ENCODE assay signal across 26 cellular contexts in genomic region chr18:75363446-75364225, GRCh38.
"Had no signal": no experiment of that assay in that cellular context is flagged by ENCODE, and none has a peak within 500 bp of the region (broad histone marks: within the 10 kb centered on the region; RNA-seq: fewer than 3 reads in every experiment).

No MANE protein-coding gene starts in this region.

- H3K36me3 ChIP-seq: heart left ventricle, neutrophil, right atrium auricular region, suprapubic skin, tibial artery had no signal

- H3K27ac ChIP-seq: dorsolateral prefrontal cortex, heart left ventricle, neutrophil, parathyroid adenoma, psoas muscle, right atrium auricular region, suprapubic skin, tibial artery had no signal

- H3K4me3 Mint-ChIP-seq: activated CD4-positive, alpha-beta T cell treated with anti-CD3 and anti-CD28 coated beads for 36 hours; activated CD8-positive, alpha-beta memory T cell treated with anti-CD3 and anti-CD28 coated beads, Interleukin-2, amount 10 ng/mL, durations not matched to agents 7 days and 5 days; activated CD8-positive, alpha-beta T cell treated with anti-CD3 and anti-CD28 coated beads, Interleukin-2, amount 10 ng/mL, durations not matched to agents 7 days and 5 days; activated naive CD4-positive, alpha-beta T cell treated with anti-CD3 and anti-CD28 coated beads, Interleukin-2, amount 50 U/mL, for 24 hours; activated naive CD8-positive, alpha-beta T cell treated with anti-CD3 and anti-CD28 coated beads, Interleukin-2, amount 50 U/mL, for 24 hours; activated T-cell treated with anti-CD3 and anti-CD28 coated beads, Interleukin-2, amount 50 U/mL, for 72 hours; effector memory CD8-positive, alpha-beta T cell; mesothelial cell of epicardium; naive B cell; nephron progenitor cell; T-cell; T-helper 2 cell treated with Interferon-gamma antibody and Interleukin-4, amounts not matched to agents 5 μg/mL and 100 μg/mL, for 36 hours had no signal

- H2AFZ ChIP-seq: parathyroid adenoma had no signal

- H3K27me3 Mint-ChIP-seq: activated CD8-positive, alpha-beta memory T cell treated with anti-CD3 and anti-CD28 coated beads, Interleukin-2, amount 10 ng/mL, durations not matched to agents 7 days and 5 days; activated naive CD4-positive, alpha-beta T cell treated with anti-CD3 and anti-CD28 coated beads, Interleukin-2, amount 50 U/mL, for 24 hours had no signal

- H3K9ac ChIP-seq: parathyroid adenoma had no signal

- H3K36me3 Mint-ChIP-seq: activated CD8-positive, alpha-beta memory T cell treated with anti-CD3 and anti-CD28 coated beads, Interleukin-2, amount 10 ng/mL, durations not matched to agents 7 days and 5 days; activated naive CD4-positive, alpha-beta T cell treated with anti-CD3 and anti-CD28 coated beads, Interleukin-2, amount 50 U/mL, for 24 hours; mesothelial cell of epicardium; naive B cell; T-cell had no signal

- ATAC-seq: activated CD8-positive, alpha-beta memory T cell treated with anti-CD3 and anti-CD28 coated beads, Interleukin-2, amount 10 ng/mL, durations not matched to agents 7 days and 5 days; activated CD8-positive, alpha-beta T cell treated with anti-CD3 and anti-CD28 coated beads, Interleukin-2, amount 10 ng/mL, durations not matched to agents 7 days and 5 days; activated naive CD8-positive, alpha-beta T cell treated with anti-CD3 and anti-CD28 coated beads, Interleukin-2, amount 50 U/mL, for 24 hours; effector memory CD8-positive, alpha-beta T cell; psoas muscle; T-cell had no signal

- DNase-seq: activated CD4-positive, CD25-positive, alpha-beta regulatory T cell; activated CD8-positive, alpha-beta memory T cell treated with anti-CD3 and anti-CD28 coated beads, Interleukin-2, amount 10 ng/mL, durations not matched to agents 7 days and 5 days; activated CD8-positive, alpha-beta T cell treated with anti-CD3 and anti-CD28 coated beads, Interleukin-2, amount 10 ng/mL, durations not matched to agents 7 days and 5 days; activated gamma-delta T cell; activated naive CD8-positive, alpha-beta T cell treated with anti-CD3 and anti-CD28 coated beads, Interleukin-2, amount 50 U/mL, for 24 hours; anterior cingulate cortex; dorsolateral prefrontal cortex; effector memory CD8-positive, alpha-beta T cell; heart left ventricle; naive B cell; nephron progenitor cell; psoas muscle; stimulated activated CD4-positive, alpha-beta T cell treated with anti-CD3 and anti-CD28 coated beads, Interleukin-15, amount 100 ng/mL, for 24 hours; stimulated activated CD4-positive, alpha-beta T cell treated with anti-CD3 and anti-CD28 coated beads, Interleukin-2, amount 100 ng/mL, for 24 hours; stimulated activated naive CD4-positive, alpha-beta T cell; T-cell; tibial artery had no signal

- H3K4me1 Mint-ChIP-seq: activated CD8-positive, alpha-beta memory T cell treated with anti-CD3 and anti-CD28 coated beads, Interleukin-2, amount 10 ng/mL, durations not matched to agents 7 days and 5 days; activated naive CD4-positive, alpha-beta T cell treated with anti-CD3 and anti-CD28 coated beads, Interleukin-2, amount 50 U/mL, for 24 hours; activated naive CD8-positive, alpha-beta T cell treated with anti-CD3 and anti-CD28 coated beads, Interleukin-2, amount 50 U/mL, for 24 hours had no signal

- H3K27me3 ChIP-seq: neutrophil, right atrium auricular region, suprapubic skin had no signal

- H3K4me3 ChIP-seq: dorsolateral prefrontal cortex, heart left ventricle, psoas muscle, right atrium auricular region, suprapubic skin, tibial artery had no signal

- H3K79me2 ChIP-seq: parathyroid adenoma had no signal

- H3K4me1 ChIP-seq: parathyroid adenoma, psoas muscle, right atrium auricular region, suprapubic skin, tibial artery had no signal

- H3K9me3 ChIP-seq: heart left ventricle, neutrophil, psoas muscle, right atrium auricular region, suprapubic skin, tibial artery had no signal

- H3K9me3 Mint-ChIP-seq: activated naive CD4-positive, alpha-beta T cell treated with anti-CD3 and anti-CD28 coated beads, Interleukin-2, amount 50 U/mL, for 24 hours; activated naive CD8-positive, alpha-beta T cell treated with anti-CD3 and anti-CD28 coated beads, Interleukin-2, amount 50 U/mL, for 24 hours; activated T-cell treated with anti-CD3 and anti-CD28 coated beads, Interleukin-2, amount 50 U/mL, for 72 hours; effector memory CD8-positive, alpha-beta T cell; T-cell; T-helper 2 cell treated with Interferon-gamma antibody and Interleukin-4, amounts not matched to agents 5 μg/mL and 100 μg/mL, for 36 hours had no signal

- H3K27ac Mint-ChIP-seq: activated CD4-positive, alpha-beta T cell treated with anti-CD3 and anti-CD28 coated beads for 36 hours; activated CD8-positive, alpha-beta memory T cell treated with anti-CD3 and anti-CD28 coated beads, Interleukin-2, amount 10 ng/mL, durations not matched to agents 7 days and 5 days; activated CD8-positive, alpha-beta T cell treated with anti-CD3 and anti-CD28 coated beads, Interleukin-2, amount 10 ng/mL, durations not matched to agents 7 days and 5 days; activated naive CD4-positive, alpha-beta T cell treated with anti-CD3 and anti-CD28 coated beads, Interleukin-2, amount 50 U/mL, for 24 hours; activated naive CD8-positive, alpha-beta T cell treated with anti-CD3 and anti-CD28 coated beads, Interleukin-2, amount 50 U/mL, for 24 hours; activated T-cell treated with anti-CD3 and anti-CD28 coated beads, Interleukin-2, amount 50 U/mL, for 72 hours; effector memory CD8-positive, alpha-beta T cell; mesothelial cell of epicardium; naive B cell; nephron progenitor cell; T-cell; T-helper 2 cell treated with Interferon-gamma antibody and Interleukin-4, amounts not matched to agents 5 μg/mL and 100 μg/mL, for 36 hours had no signal
